ENCODE assay signal across 10 cellular contexts in genomic region chr10:122407375-122408125, GRCh38. TPM values are rescaled to one million over a fixed set of nuclear protein-coding genes. Genes with fewer than 3 reads are reported as not detected.
DNase-seq lines count a peak whose midpoint lies in the region; ATAC-seq, FAIRE-seq and TF ChIP-seq lines count a peak whose summit lies in the region.
"Had no signal": no experiment of that assay in that cellular context is flagged by ENCODE, and none has a peak within 500 bp of the region (broad histone marks: within the 10 kb centered on the region; RNA-seq: fewer than 3 reads in every experiment).

No MANE protein-coding gene starts in this region.

- H3K9ac ChIP-seq in keratinocyte (ENCODE audit: control insufficient read depth, extremely low read depth, insufficient read depth, low read length) (no peak overlapping the region), kidney (ENCODE audit: low read length in 2 of 2) (no peak overlapping the region)

- H3K27me3 Mint-ChIP-seq in T-cell: no peaks in the 10 kb centered on the region
- H3K27me3 Mint-ChIP-seq: dendritic cell treated with granulocyte-macrophage colony-stimulating factor and Interleukin-4, amounts not matched to agents 40 ng/mL and 50 ng/mL, for 4 days had no signal

- H3K4me3 ChIP-seq in keratinocyte (ENCODE audit: control insufficient read depth in 2 of 3, extremely low read depth in 1 of 3, insufficient read depth in 2 of 3, low read depth in 1 of 3, low read length in 3 of 3) (no peak overlapping the region), kidney (ENCODE audit: low read length in 2 of 2) (no peak overlapping the region)
- H3K4me3 ChIP-seq: thyroid gland had no signal

- H3K4me1 Mint-ChIP-seq in T-cell: peaks cover 0 to 53% (median 40%) of the 10 kb centered on the region in 3 donors

- FAIRE-seq in keratinocyte (lab: Jason Lieb, UNC) (peak; percentile 34), kidney (lab: Jason Lieb, UNC) (no peak)

- H3K4me3 Mint-ChIP-seq in T-cell: peak overlapping the region in 2 of 3 donors; percentile 6 to 59
- H3K4me3 Mint-ChIP-seq: dendritic cell treated with granulocyte-macrophage colony-stimulating factor and Interleukin-4, amounts not matched to agents 40 ng/mL and 50 ng/mL, for 4 days had no signal

- no peaks in the 10 kb centered on the region for H3K9me1 ChIP-seq in keratinocyte (ENCODE audit: control insufficient read depth, extremely low read depth, insufficient read depth, low read length)

- no peaks in the 10 kb centered on the region for H3K9me3 Mint-ChIP-seq in T-cell
- H3K9me3 Mint-ChIP-seq: dendritic cell treated with granulocyte-macrophage colony-stimulating factor and Interleukin-4, amounts not matched to agents 40 ng/mL and 50 ng/mL, for 4 days had no signal

- H3K27ac ChIP-seq in keratinocyte (ENCODE audit: control insufficient read depth, insufficient read depth, low read length): no peak overlapping the region
- H3K27ac ChIP-seq in kidney (ENCODE audit: low read depth in 2 of 2, low read length in 2 of 2): no peak overlapping the region
- H3K27ac ChIP-seq: thyroid gland had no signal

- H3K27me3 ChIP-seq in keratinocyte (ENCODE audit: control insufficient read depth, extremely low read depth, insufficient read depth, low read length): no peaks in the 10 kb centered on the region
- H3K27me3 ChIP-seq: thyroid gland had no signal

- dilution Hi-C loops in keratinocyte (cut with MboI; ENCODE audit: extremely low pct_ligation_motif_present, low sequenced_read_pairs): no loop called here

- peak overlapping the region in 1 of 2 donors; percentile 66 for H3K27ac Mint-ChIP-seq in T-cell
- H3K27ac Mint-ChIP-seq: dendritic cell treated with granulocyte-macrophage colony-stimulating factor and Interleukin-4, amounts not matched to agents 40 ng/mL and 50 ng/mL, for 4 days had no signal

- intact Hi-C loops in kidney (cut with DNase I): no loop called here

- ATAC-seq in T-cell (replicated peaks in 1 of 4): peak; percentile 68 to 93 (median 86)
- ATAC-seq in GM21529 (IDR thresholded peaks at IDR 0.05; ENCODE audit: unreplicated experiment): no peak

- TF ChIP-seq CTCF in keratinocyte (optimal IDR thresholded peaks at IDR 0.05 in 1 of 3, IDR thresholded peaks at IDR 0.05 in 1 of 3, conservative IDR thresholded peaks at IDR 0.05 in 1 of 3; ENCODE audit: extremely low read depth in 1 of 3, insufficient read depth in 2 of 3, low read length in 3 of 3) (no peak), kidney (IDR thresholded peaks at IDR 0.05; ENCODE audit: borderline replicate concordance, extremely low read depth, insufficient read depth) (no peak)

- no peaks in the 10 kb centered on the region for H3K79me2 ChIP-seq in keratinocyte (ENCODE audit: control insufficient read depth, insufficient read depth, low read length)

- H3K36me3 ChIP-seq in keratinocyte (ENCODE audit: control insufficient read depth in 2 of 2, extremely low read depth in 1 of 2, insufficient read depth in 2 of 2, low read length in 2 of 2) (peaks cover 2 to 9% of the 10 kb centered on the region in 2 experiments), kidney (ENCODE audit: control insufficient read depth in 1 of 2, insufficient read depth in 2 of 2, low read length in 2 of 2) (peaks cover 12 to 19% of the 10 kb centered on the region in 2 donors)

- CTCF ChIA-PET in T-cell (lab: Charles Lee): interaction anchor here (0.5 to 1.4 kb wide), 5 partner anchors 18 to 67 kb away, joined by 3 to 6 read pairs (median 4); partner anchors contain the start of gene PLEKHA1 (in 1 of the 2)

- no peaks in the 10 kb centered on the region for H4K20me1 ChIP-seq in keratinocyte (ENCODE audit: control insufficient read depth, extremely low read depth, insufficient read depth, low read length)

- H3K4me1 ChIP-seq in keratinocyte (ENCODE audit: control insufficient read depth, extremely low read depth, insufficient read depth, low read length) (peaks cover 8% of the 10 kb centered on the region), kidney (ENCODE audit: control insufficient read depth in 1 of 2, insufficient read depth in 1 of 2, low read depth in 1 of 2, low read length in 2 of 2) (no peaks in the 10 kb centered on the region)
- H3K4me1 ChIP-seq: thyroid gland had no signal

- H3K9me3 ChIP-seq in keratinocyte (ENCODE audit: control insufficient read depth, low read depth, low read length): no peaks in the 10 kb centered on the region
- H3K9me3 ChIP-seq in kidney (ENCODE audit: control insufficient read depth in 1 of 2, low read length in 2 of 2): no peaks in the 10 kb centered on the region
- H3K9me3 ChIP-seq: thyroid gland had no signal

- POLR2A ChIA-PET in T-cell (lab: Charles Lee): interaction anchor here (1.0 kb wide), 2 partner anchors 33 kb away, joined by 3 to 7 read pairs; partner anchors contain the start of gene PLEKHA1 (in 2 of the 2)

- DNase-seq in T-cell: peak in 31 of 34 experiments; percentile 5 to 74 (median 52)
- peak; percentile 45 for DNase-seq in activated T-helper 9 cell treated with anti-CD3 and anti-CD28 coated beads, Interleukin-2, amount 50 U/mL, for 16 hours (ENCODE audit: low read depth)
- no peak for DNase-seq in keratinocyte (ENCODE audit: low read depth, low spot score)
- DNase-seq in stimulated activated CD8-positive, alpha-beta memory T cell treated with anti-CD3 and anti-CD28 coated beads, Interleukin-15, amount 100 ng/mL, for 1 hour (ENCODE audit: low read depth): peak; percentile 12
- no peak for DNase-seq in kidney
- DNase-seq in NCI-H2107 (lab: John Stamatoyannopoulos, UW): no peak
- DNase-seq: EL, thyroid gland had no signal

- H3K36me3 Mint-ChIP-seq in T-cell: peaks cover 47% of the 10 kb centered on the region

- peak overlapping the region; percentile 40 for H2AFZ ChIP-seq in keratinocyte (ENCODE audit: control insufficient read depth, low read length)

- no peak overlapping the region for H3K4me2 ChIP-seq in keratinocyte (ENCODE audit: control insufficient read depth, extremely low read depth, insufficient read depth, low read depth, low read length)

RNA-seq across cellular contexts. Expression of gene PLEKHA1, which starts 33.0 kb away (rescaled TPM):
- 10 to 100 TPM; 36.8 to 58.6 (median 40.5) TPM for total RNA-seq in T-cell
- polyA plus RNA-seq in keratinocyte: 52.8 to 66.7 TPM (median 55.8 TPM) in 3 replicates
- polyA plus RNA-seq in keratinocyte (2011; ENCODE audit: low read depth): 39.8 TPM
- 46.8 and 78.7 TPM in 2 replicates for polyA plus RNA-seq in keratinocyte (2011; cell fraction: cytosol; rRNA removed)
- 46.9 and 63.2 TPM in 2 replicates for polyA plus RNA-seq in keratinocyte (2011; cell fraction: nucleus; rRNA removed)
- 40.4 and 50.6 TPM in 2 replicates for polyA plus RNA-seq in keratinocyte (2012; ENCODE audit: low replicate concordance)
- polyA minus RNA-seq in keratinocyte: 10.3 to 99.6 TPM (median 53.0 TPM) in 3 replicates
- polyA minus RNA-seq in keratinocyte (2011; cell fraction: cytosol; rRNA and poly(A)+ RNA removed): 47.4 TPM
- 28.8 and 63.1 TPM in 2 replicates for polyA minus RNA-seq in keratinocyte (2011; cell fraction: nucleus; rRNA and poly(A)+ RNA removed)
- total RNA-seq in kidney: 168 TPM
- polyA plus RNA-seq in kidney (ENCODE audit: insufficient read depth, low read depth, low replicate concordance): 19.5 TPM

RNA-seq across cellular contexts. Expression of gene ARMS2, which starts 46.9 kb away (rescaled TPM):
- total RNA-seq in T-cell: not detected
- polyA plus RNA-seq in keratinocyte: 0.08 TPM in 1 of 3 replicates, not detected in the others
- not detected for polyA plus RNA-seq in keratinocyte (2011; ENCODE audit: low read depth)
- polyA plus RNA-seq in keratinocyte (2011; cell fraction: cytosol; rRNA removed): not detected in 2 replicates
- not detected in 2 replicates for polyA plus RNA-seq in keratinocyte (2011; cell fraction: nucleus; rRNA removed)
- polyA plus RNA-seq in keratinocyte (2012; ENCODE audit: low replicate concordance): not detected in 2 replicates
- 0.29 to 1.3 TPM (median 0.56 TPM) in 3 replicates for polyA minus RNA-seq in keratinocyte
- polyA minus RNA-seq in keratinocyte (2011; cell fraction: cytosol; rRNA and poly(A)+ RNA removed): not detected
- not detected in 2 replicates for polyA minus RNA-seq in keratinocyte (2011; cell fraction: nucleus; rRNA and poly(A)+ RNA removed)
- not detected for total RNA-seq in kidney
- not detected for polyA plus RNA-seq in kidney (ENCODE audit: insufficient read depth, low read depth, low replicate concordance)
- total RNA-seq: thyroid gland had no signal

RNA-seq across cellular contexts. Expression of gene HTRA1, which starts 53.8 kb away (rescaled TPM):
- under 1 TPM in 3 of 5 donors, not detected in 2; 0.51 to 0.56 (median 0.55) TPM for total RNA-seq in T-cell
- polyA plus RNA-seq in keratinocyte: 353 to 506 TPM (median 412 TPM) in 3 replicates
- polyA plus RNA-seq in keratinocyte (2011; ENCODE audit: low read depth): 77.7 TPM
- 332 and 372 TPM in 2 replicates for polyA plus RNA-seq in keratinocyte (2011; cell fraction: cytosol; rRNA removed)
- polyA plus RNA-seq in keratinocyte (2011; cell fraction: nucleus; rRNA removed): 463 and 555 TPM in 2 replicates
- 189 and 262 TPM in 2 replicates for polyA plus RNA-seq in keratinocyte (2012; ENCODE audit: low replicate concordance)
- polyA minus RNA-seq in keratinocyte: 106 to 221 TPM (median 187 TPM) in 3 replicates
- polyA minus RNA-seq in keratinocyte (2011; cell fraction: cytosol; rRNA and poly(A)+ RNA removed): 191 TPM
- 118 and 182 TPM in 2 replicates for polyA minus RNA-seq in keratinocyte (2011; cell fraction: nucleus; rRNA and poly(A)+ RNA removed)
- total RNA-seq in kidney: 86.0 TPM
- polyA plus RNA-seq in kidney (ENCODE audit: insufficient read depth, low read depth, low replicate concordance): 345 TPM

Comparison
In these comparisons a context has a peak if more than half of its experiments do, and no peak if none do; other contexts are left out.
1. DNase-seq: peak in T-cell (31 of 34), activated T-helper 9 cell treated with anti-CD3 and anti-CD28 coated beads, Interleukin-2, amount 50 U/mL, for 16 hours (single experiment) and stimulated activated CD8-positive, alpha-beta memory T cell treated with anti-CD3 and anti-CD28 coated beads, Interleukin-15, amount 100 ng/mL, for 1 hour (single experiment); none in keratinocyte (single experiment), kidney (single experiment) and NCI-H2107 (single experiment).
2. RNA of gene HTRA1, which starts 53.8 kb away (total RNA-seq): 86.0 TPM in kidney (single experiment); 0.51 to 0.56 TPM in T-cell; every median in the first group is over 10 times any median in the second.